In the genomic region with DNA sequence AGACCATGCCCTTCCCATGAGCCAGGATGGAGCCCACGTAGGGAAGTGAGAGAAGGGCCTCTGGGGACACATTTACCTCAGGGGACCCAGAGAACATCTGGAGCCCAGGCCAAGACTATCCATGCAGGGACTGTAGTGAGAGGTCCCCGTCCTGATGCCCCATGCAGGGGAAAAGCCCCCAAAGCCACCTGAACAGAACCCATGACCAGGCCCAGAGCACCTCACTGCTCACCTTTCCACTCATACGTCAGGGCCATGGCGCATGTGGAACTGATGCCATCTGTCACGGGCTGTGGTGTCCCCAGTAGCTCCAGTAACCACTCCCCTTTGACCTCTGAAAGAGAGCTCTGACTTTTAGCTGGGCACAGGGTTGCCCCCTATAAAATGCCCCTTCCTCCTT, we compare ENCODE assay signal across 23 cellular contexts.
A peak's percentile ranks its signal among the peaks of the same experiment; 100 is the strongest.
DNase-seq lines count a peak whose midpoint lies in the region; ATAC-seq and TF ChIP-seq lines count a peak whose summit lies in the region.
"Had no signal": no experiment of that assay in that cellular context is flagged by ENCODE, and none has a peak within 500 bp of the region (broad histone marks: within the 10 kb centered on the region; RNA-seq: fewer than 3 reads in every experiment).

No MANE protein-coding gene starts in this region.

- WGBS in suprapubic skin = 67% methylated on average over 5 of the region's 5 CpGs

- H3K4me3 ChIP-seq in H7 (ENCODE audit: insufficient read depth, low read depth, low read length) (no peak overlapping the region), suprapubic skin (no peak overlapping the region)

- ATAC-seq in GM21825 (IDR thresholded peaks at IDR 0.05; ENCODE audit: unreplicated experiment) = no peak
- ATAC-seq: CD8-positive, alpha-beta T cell; HepG2; PC-3 had no signal

- TF ChIP-seq EP300 in suprapubic skin (IDR thresholded peaks at IDR 0.05) = no peak

- H3K36me3 ChIP-seq in H7 (replicated peaks; ENCODE audit: control insufficient read depth, insufficient read depth, low read length) (no peaks in the 10 kb centered on the region), suprapubic skin (no peaks in the 10 kb centered on the region)

- H3K27me3 ChIP-seq in H7 (ENCODE audit: control insufficient read depth, insufficient read depth, low read length) = no peaks in the 10 kb centered on the region; the same call in none of the 2 replicates
- peaks cover 9% of the 10 kb centered on the region for H3K27me3 ChIP-seq in suprapubic skin

- peak; percentile 5 for DNase-seq in activated CD4-positive, CD25-positive, alpha-beta regulatory T cell treated with anti-CD3 and anti-CD28 coated beads, Interleukin-2, amount 50 U/mL, for 72 hours
- no peak for DNase-seq in activated CD4-positive, CD25-positive, alpha-beta regulatory T cell (lab: John Stamatoyannopoulos, UW)
- DNase-seq in H7 (peak; percentile 7), islet precursor cell (peak; percentile 30), suprapubic skin (ENCODE audit: low spot score in 2 of 2) (peak; percentile 15 to 44), D341Med (ENCODE audit: low spot score) (no peak)
- DNase-seq: Caco-2; DMS79 treated with DMSO at 0.1 percent for 48 hours; Karpas-422; NCI-H1105 treated with DMSO at 0.1 percent for 48 hours; NCI-H146; NCI-H1930; NCI-H2107; NCI-H446; NCI-H526; NCI-H82; NK-92 treated with Interleukin-12 subunit alpha and Interleukin-12 subunit beta, amount 100 ng/mL, for 24 hours; PC-3 had no signal

- no peak for TF ChIP-seq CTCF in suprapubic skin (IDR thresholded peaks at IDR 0.05)

- no peaks in the 10 kb centered on the region for H3K9me3 ChIP-seq in suprapubic skin
- H3K9me3 ChIP-seq: Caco-2 had no signal

- H3K4me1 ChIP-seq in suprapubic skin = no peaks in the 10 kb centered on the region
- H3K4me1 ChIP-seq: Caco-2 had no signal

- H3K27ac ChIP-seq in suprapubic skin = no peak overlapping the region
- H3K27ac ChIP-seq: 22Rv1, C4-2B had no signal

- no peak for TF ChIP-seq POLR2A in suprapubic skin (IDR thresholded peaks at IDR 0.05)

Comparison
In these comparisons a context has a peak if more than half of its experiments do, and no peak if none do; other contexts are left out.
1. DNase-seq: peak in activated CD4-positive, CD25-positive, alpha-beta regulatory T cell treated with anti-CD3 and anti-CD28 coated beads, Interleukin-2, amount 50 U/mL, for 72 hours (single experiment), H7 (single experiment), islet precursor cell (single experiment) and suprapubic skin (2 of 2); none in activated CD4-positive, CD25-positive, alpha-beta regulatory T cell (0 of 4) and D341Med (single experiment).